Comparison of ENCODE assay signal across 8 cellular contexts in genomic region chr18:49858309-49859005, GRCh38. TPM values are rescaled to one million over a fixed set of nuclear protein-coding genes. Genes with fewer than 3 reads are reported as not detected.
DNase-seq lines count a peak whose midpoint lies in the region; ATAC-seq, FAIRE-seq and TF ChIP-seq lines count a peak whose summit lies in the region.

No MANE protein-coding gene starts in this region.

- no peaks in the 10 kb centered on the region for H3K23me2 ChIP-seq in H1 (ENCODE audit: low read depth, low read length)

- H2BK20ac ChIP-seq in H1 (ENCODE audit: low read length) = peak overlapping the region; percentile 55; the same call in 1 of the 2 replicates

- H3K4me1 ChIP-seq in GM23338 (ENCODE audit: insufficient read depth) (peaks cover 9% of the 10 kb centered on the region), H1 (replicated peaks in 1 of 4; ENCODE audit: control insufficient read depth in 3 of 4, insufficient read depth in 4 of 4, low read length in 3 of 4) (peaks cover 0 to 9% (median 4%) of the 10 kb centered on the region in 4 experiments; a peak in 6 of 7 replicates)

- no peak overlapping the region for H3K18ac ChIP-seq in H1 (ENCODE audit: extremely low read depth, low read length)

- H2BK12ac ChIP-seq in H1 (ENCODE audit: low read depth, low read length) = no peak overlapping the region; the same call in 1 of the 2 replicates

- H3K79me1 ChIP-seq in H1 (ENCODE audit: low read depth, low read length) = no peaks in the 10 kb centered on the region

- H3F3A ChIP-seq in GM23338 (replicated peaks; ENCODE audit: low read depth) = no peaks in the 10 kb centered on the region

- no peak overlapping the region; a peak in 1 of 7 replicates for H3K9ac ChIP-seq in H1 (replicated peaks in 1 of 4; ENCODE audit: extremely low read depth in 1 of 4, low read depth in 3 of 4, low read length in 3 of 4)

- peak in 1 of 2 experiments; percentile 47; a peak in 1 of 3 replicates for TF ChIP-seq EP300 in H1 (IDR thresholded peaks at IDR 0.05; ENCODE audit: borderline replicate concordance in 1 of 2, low read depth in 2 of 2, low read length in 2 of 2)

- no peak overlapping the region for H3K27ac ChIP-seq in GM23338 (ENCODE audit: low read depth)
- no peak overlapping the region for H3K27ac ChIP-seq in H1 (ENCODE audit: low read depth, low read length)

- ATAC-seq in GM23338 (peak; percentile 85), GM18520 (IDR thresholded peaks at IDR 0.05; ENCODE audit: unreplicated experiment) (no peak)

- TF ChIP-seq POLR2A in H1 (IDR thresholded peaks at IDR 0.05; ENCODE audit: control extremely low read depth in 1 of 2, low read depth in 2 of 2, low read length in 2 of 2) = no peak

- H4K5ac ChIP-seq in H1 (ENCODE audit: insufficient read length, low read depth, low read length) = no peak overlapping the region

- H2BK120ac ChIP-seq in H1 (replicated peaks; ENCODE audit: low read depth, low read length) = no peak overlapping the region

- no peaks in the 10 kb centered on the region for H4K20me1 ChIP-seq in GM23338 (replicated peaks; ENCODE audit: insufficient read depth)
- H4K20me1 ChIP-seq in H1 (replicated peaks in 1 of 2; ENCODE audit: control insufficient read depth in 1 of 2, insufficient read depth in 2 of 2, low read length in 2 of 2) = no peaks in the 10 kb centered on the region

- no peak overlapping the region for H4K91ac ChIP-seq in H1 (replicated peaks; ENCODE audit: insufficient read length, low read length)

- H3K4me1 Mint-ChIP-seq in GM23338 (peaks cover 13% of the 10 kb centered on the region), mesothelial cell of epicardium (peaks cover 4% of the 10 kb centered on the region)

- no peak overlapping the region for H2AK5ac ChIP-seq in H1 (ENCODE audit: low read depth, low read length)

- no peak overlapping the region for H2BK5ac ChIP-seq in H1 (ENCODE audit: low read depth, low read length)

- H2AFZ ChIP-seq in GM23338 (peak overlapping the region; percentile 88; the same call in 1 of the 2 replicates), H1 (ENCODE audit: low read length) (peak overlapping the region; percentile 20)

- H3K36me3 Mint-ChIP-seq in GM23338 (ENCODE audit: low read depth) (no peaks in the 10 kb centered on the region), mesothelial cell of epicardium (no peaks in the 10 kb centered on the region)

- H3K27me3 Mint-ChIP-seq in GM23338 (ENCODE audit: insufficient read depth, low read depth, poor library complexity) (peaks cover 2% of the 10 kb centered on the region), mesothelial cell of epicardium (ENCODE audit: low read depth) (no peaks in the 10 kb centered on the region)

- CTCF ChIA-PET in H1 (lab: Charles Lee; ENCODE audit: partially characterized antibody) = interaction anchor here (0.6 to 10.0 kb wide), 56 partner anchors 10 to 620 kb away, joined by 3 to 157 read pairs (median 5); partner anchors contain the start of gene LIPG

- H3K9me3 Mint-ChIP-seq in GM23338 (no peaks in the 10 kb centered on the region), mesothelial cell of epicardium (no peaks in the 10 kb centered on the region)

- no peaks in the 10 kb centered on the region for H3K9me3 ChIP-seq in H1 (ENCODE audit: insufficient read depth in 2 of 2, low read depth in 1 of 2, low read length in 1 of 2)

- 64% methylated on average over 11 of the region's 11 CpGs; no CpG with 5 or more reads in 1 of the 2 experiments for WGBS in H1 (ENCODE audit: extremely low coverage in 1 of 2, insufficient coverage in 1 of 2, insufficient read length in 1 of 2, insufficient replicate concordance in 2 of 2, low coverage in 1 of 2, low lambda C conversion rate in 2 of 2, missing lambda C conversion rate in 1 of 2), 2 experiments

- peak; percentile 85 for FAIRE-seq in H1 (lab: Jason Lieb, UNC)

- DNase-seq in AML-193 (lab: John Stamatoyannopoulos, UW) (peak; percentile 14 to 26), GM23338 (ENCODE audit: low spot score) (peak; percentile 84), NCI-H69 (lab: John Stamatoyannopoulos, UW) (peak; percentile 89), H1 (ENCODE audit: low read depth in 1 of 2, low spot score in 2 of 2) (peak; percentile 34 to 90), mesothelial cell of epicardium (ENCODE audit: low spot score in 2 of 2, unreplicated experiment in 2 of 2) (peak; percentile 49 to 83)
- peak; percentile 3 to 38 for DNase-seq in activated CD8-positive, alpha-beta memory T cell treated with anti-CD3 and anti-CD28 coated beads for 1 hour (ENCODE audit: extremely low read depth in 1 of 2, low read depth in 1 of 2)
- DNase-seq in stimulated activated CD8-positive, alpha-beta memory T cell treated with anti-CD3 and anti-CD28 coated beads, Interleukin-4, amount 100 ng/mL, for 48 hours = peak; percentile 82

- H3K4me3 ChIP-seq in GM23338 (no peak overlapping the region), H1 (ENCODE audit: extremely low read depth in 1 of 4, insufficient read depth in 2 of 4, low read depth in 3 of 4, low read length in 4 of 4) (no peak overlapping the region)

- H3K27ac Mint-ChIP-seq in GM23338 = peak overlapping the region; percentile 27
- peak overlapping the region; percentile 54 for H3K27ac Mint-ChIP-seq in mesothelial cell of epicardium

- peak; percentile 97 to 99 for TF ChIP-seq RAD21 in H1 (IDR thresholded peaks at IDR 0.05 in 1 of 2, conservative IDR thresholded peaks at IDR 0.05 in 1 of 2; ENCODE audit: low read depth in 2 of 2, low read length in 2 of 2)

- no peaks in the 10 kb centered on the region for H3K36me3 ChIP-seq in GM23338 (ENCODE audit: insufficient read depth)
- no peaks in the 10 kb centered on the region for H3K36me3 ChIP-seq in H1 (ENCODE audit: control insufficient read depth in 2 of 4, insufficient read depth in 4 of 4, low read length in 3 of 4)

- H4K8ac ChIP-seq in H1 (ENCODE audit: extremely low read depth, insufficient read depth, low read length) = no peak overlapping the region

- H3K4ac ChIP-seq in H1 (replicated peaks; ENCODE audit: insufficient read length, low read depth, low read length) = no peak overlapping the region

- H3K4me3 Mint-ChIP-seq in GM23338 = no peak overlapping the region
- no peak overlapping the region for H3K4me3 Mint-ChIP-seq in mesothelial cell of epicardium

- no peaks in the 10 kb centered on the region for H3K9me2 ChIP-seq in GM23338 (ENCODE audit: insufficient read depth)

- no peak overlapping the region for H3K23ac ChIP-seq in H1 (ENCODE audit: insufficient read length)

- peak overlapping the region; percentile 57; the same call in 1 of the 2 replicates for H3K4me2 ChIP-seq in GM23338
- H3K4me2 ChIP-seq in H1 (ENCODE audit: insufficient read depth in 1 of 2, low read depth in 2 of 2, low read length in 2 of 2) = no peak overlapping the region

- no peak overlapping the region for H3K14ac ChIP-seq in H1 (ENCODE audit: insufficient read length)

- H2BK15ac ChIP-seq in H1 (ENCODE audit: low read length) = no peak overlapping the region

- TF ChIP-seq CTCF in GM23338 (conservative IDR thresholded peaks at IDR 0.05; ENCODE audit: low read depth in 2 of 2) (peak; percentile 92 to 98), H1 (IDR thresholded peaks at IDR 0.05; ENCODE audit: control extremely low read depth in 1 of 3, insufficient read depth in 1 of 3, low read depth in 1 of 3, low read length in 3 of 3) (peak; percentile 66 to 84 (median 80)), mesothelial cell of epicardium (IDR thresholded peaks at IDR 0.05; ENCODE audit: unreplicated experiment) (peak; percentile 96)

- H3K27me3 ChIP-seq in GM23338 (ENCODE audit: insufficient read depth) = no peaks in the 10 kb centered on the region
- no peaks in the 10 kb centered on the region for H3K27me3 ChIP-seq in H1 (replicated peaks in 1 of 4; ENCODE audit: control insufficient read depth in 3 of 4, extremely low read depth in 1 of 4, insufficient read depth in 3 of 4, low read length in 3 of 4)

- H3K79me2 ChIP-seq in GM23338 (replicated peaks; ENCODE audit: insufficient read depth) (no peaks in the 10 kb centered on the region), H1 (ENCODE audit: control insufficient read depth in 1 of 2, insufficient read depth in 2 of 2, low read length in 2 of 2) (no peaks in the 10 kb centered on the region)

- POLR2A ChIA-PET in H1 (lab: Charles Lee; ENCODE audit: partially characterized antibody) = interaction anchor here (0.8 to 1.5 kb wide), 3 partner anchors 10 to 297 kb away, joined by 3 read pairs; no protein-coding TSS in a partner anchor

- H3K56ac ChIP-seq in H1 (replicated peaks; ENCODE audit: insufficient read length, low read depth, low read length) = no peak overlapping the region

TF ChIP-seq in GM23338, 12 proteins besides CTCF, POLR2A, EP300 and RAD21 (continues in another document):
- TF ChIP-seq EZH2phosphoT487 (IDR thresholded peaks at IDR 0.05; ENCODE audit: unreplicated experiment) = no peak

TF ChIP-seq in H1, 55 proteins besides CTCF, POLR2A, EP300 and RAD21:
- no peak for TF ChIP-seq GTF2F1 (IDR thresholded peaks at IDR 0.05; ENCODE audit: borderline replicate concordance, low read depth, low read length)
- TF ChIP-seq EZH2 (IDR thresholded peaks at IDR 0.05; ENCODE audit: low read depth, low read length, severe bottlenecking) = no peak
- 0 out of 2 replicates have a peak, but pooled peaks have one; percentile 19 for TF ChIP-seq JUND (IDR thresholded peaks at IDR 0.05; ENCODE audit: low read length)
- TF ChIP-seq YY1 (IDR thresholded peaks at IDR 0.05; ENCODE audit: low read depth, low read length) = peak; percentile 53; the same call in 1 of the 2 replicates

RNA-seq across cellular contexts. Expression of gene ACAA2, which starts 45.1 kb away (rescaled TPM):
- 123 and 126 TPM in 2 replicates for total RNA-seq in GM23338 (2014; rRNA removed; shearing (Covaris generic))
- polyA plus RNA-seq in GM23338 (2016; fragmentation: Nextera tagmentation; extraction: Ambion mirVana) = 83.8 and 91.1 TPM in 2 replicates
- 151 and 152 TPM in 2 replicates for total RNA-seq in H1 (2021; fragmentation: NEBNext Ultra II Directional; extraction: Animal tissue kit (Norgen Biotek cat#: 25700))
- polyA plus RNA-seq in H1 (2011; rRNA removed) = 42.1 and 63.4 TPM in 2 replicates
- 78.5 TPM for polyA plus RNA-seq in H1 (2011; cell fraction: cytosol; rRNA removed)
- polyA plus RNA-seq in H1 (2011; cell fraction: nucleus; rRNA removed) = 29.4 TPM
- 154 to 191 TPM (median 158 TPM) in 4 replicates for polyA plus RNA-seq in H1 (2012, experiment 1 of 2)
- 29.5 TPM for polyA plus RNA-seq in H1 (2012, experiment 2 of 2)
- polyA plus RNA-seq in H1 (2013, experiment 1 of 2) = 71.3 TPM
- polyA plus RNA-seq in H1 (2013, experiment 2 of 2) = 71.4 TPM
- 66.7 and 74.4 TPM in 2 replicates for polyA minus RNA-seq in H1 (2011; rRNA and poly(A)+ RNA removed)
- polyA minus RNA-seq in H1 (2011; cell fraction: cytosol; rRNA and poly(A)+ RNA removed) = 32.4 TPM
- 27.7 TPM for polyA minus RNA-seq in H1 (2011; cell fraction: nucleus; rRNA and poly(A)+ RNA removed)
- total RNA-seq in mesothelial cell of epicardium = 55.6 to 57.2 TPM (median 56.1 TPM) in 3 replicates

Comparison
In these comparisons a context has a peak if more than half of its experiments do, and no peak if none do; other contexts are left out.
1. DNase-seq: peak in every context shown above with its lines; median percentile 89 in NCI-H69; 84 in GM23338; 82 in stimulated activated CD8-positive, alpha-beta memory T cell treated with anti-CD3 and anti-CD28 coated beads, Interleukin-4, amount 100 ng/mL, for 48 hours; 66 in mesothelial cell of epicardium; 62 in H1; 20 in activated CD8-positive, alpha-beta memory T cell treated with anti-CD3 and anti-CD28 coated beads for 1 hour; 20 in AML-193.